ENCODE assay signal across 14 cellular contexts in the genomic region with DNA sequence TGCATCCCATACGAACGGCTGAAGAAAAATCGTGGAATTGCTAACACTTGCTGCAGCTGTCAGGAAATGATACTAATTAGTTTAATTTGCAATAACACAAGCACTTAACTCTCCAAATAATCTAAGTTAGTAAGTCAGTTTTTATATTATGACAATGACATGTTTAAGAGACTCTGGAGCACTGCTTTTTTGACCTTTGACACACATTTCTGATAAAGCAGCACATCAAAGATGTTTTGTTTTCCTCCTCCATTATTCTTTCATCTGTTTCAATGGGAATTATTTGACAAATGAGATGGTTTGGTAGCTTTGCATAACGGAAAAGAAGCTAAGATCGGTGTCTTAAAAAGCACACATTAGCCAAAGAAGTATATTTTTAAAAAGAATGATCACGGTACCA.
A peak's percentile ranks its signal among the peaks of the same experiment; 100 is the strongest.
DNase-seq lines count a peak whose midpoint lies in the region; ATAC-seq and TF ChIP-seq lines count a peak whose summit lies in the region.
"Had no signal": no experiment of that assay in that cellular context is flagged by ENCODE, and none has a peak within 500 bp of the region (broad histone marks: within the 10 kb centered on the region; RNA-seq: fewer than 3 reads in every experiment).

No MANE protein-coding gene starts in this region.

- H3K27me3 ChIP-seq in right cardiac atrium (ENCODE audit: control insufficient read depth, insufficient read depth): no peaks in the 10 kb centered on the region
- H3K27me3 ChIP-seq in vagina: no peaks in the 10 kb centered on the region
- H3K27me3 ChIP-seq: BLaER1 treated with 17β-estradiol and CSF1 and Interleukin-3, amounts not matched to agents 10 nM and 100 nM had no signal

- no peaks in the 10 kb centered on the region for H3K9me3 Mint-ChIP-seq in neural crest cell
- H3K9me3 Mint-ChIP-seq in activated T-cell treated with anti-CD3 and anti-CD28 coated beads, Interleukin-2, amount 50 U/mL, for 4 hours: no peaks in the 10 kb centered on the region
- H3K9me3 Mint-ChIP-seq: T-helper 2 cell treated with Interferon-gamma antibody and Interleukin-4, amounts not matched to agents 5 μg/mL and 100 μg/mL, for 36 hours had no signal

- no peak overlapping the region for H3K27ac ChIP-seq in right cardiac atrium (ENCODE audit: low read length)
- H3K27ac ChIP-seq in vagina: no peak overlapping the region
- H3K27ac ChIP-seq: BLaER1 treated with 17β-estradiol and CSF1 and Interleukin-3, amounts not matched to agents 10 nM and 100 nM had no signal

- TF ChIP-seq CTCF in epithelial cell of esophagus (IDR thresholded peaks at IDR 0.05; ENCODE audit: insufficient read depth, low read depth, low read length, missing control alignments) (no peak), neural crest cell (conservative IDR thresholded peaks at IDR 0.05) (no peak), vagina (IDR thresholded peaks at IDR 0.05) (no peak)

- H3K9me3 ChIP-seq in right cardiac atrium (ENCODE audit: control insufficient read depth, low read length) (no peaks in the 10 kb centered on the region), vagina (no peaks in the 10 kb centered on the region)
- H3K9me3 ChIP-seq: BLaER1 treated with 17β-estradiol and CSF1 and Interleukin-3, amounts not matched to agents 10 nM and 100 nM had no signal

- H3K4me1 Mint-ChIP-seq in neural crest cell: peaks cover 13% of the 10 kb centered on the region
- H3K4me1 Mint-ChIP-seq in activated T-cell treated with anti-CD3 and anti-CD28 coated beads, Interleukin-2, amount 50 U/mL, for 4 hours (ENCODE audit: low read depth): no peaks in the 10 kb centered on the region

- peak overlapping the region; percentile 70 for H3K4me3 ChIP-seq in right cardiac atrium (ENCODE audit: low read length)
- peak overlapping the region; percentile 20 for H3K4me3 ChIP-seq in epithelial cell of esophagus (ENCODE audit: low read length)
- peak overlapping the region; percentile 28 to 33 for H3K4me3 ChIP-seq in vagina
- H3K4me3 ChIP-seq: BLaER1 treated with 17β-estradiol and CSF1 and Interleukin-3, amounts not matched to agents 10 nM and 100 nM had no signal

- TF ChIP-seq POLR2A in vagina (IDR thresholded peaks at IDR 0.05): no peak

- H3K4me1 ChIP-seq in right cardiac atrium (ENCODE audit: control insufficient read depth, insufficient read depth, low read length) (no peaks in the 10 kb centered on the region), vagina (peaks cover 7% of the 10 kb centered on the region)
- H3K4me1 ChIP-seq: BLaER1 treated with 17β-estradiol and CSF1 and Interleukin-3, amounts not matched to agents 10 nM and 100 nM had no signal

- DNase-seq in right cardiac atrium (no peak), left ventricle myocardium superior (no peak), epithelial cell of esophagus (ENCODE audit: low read depth) (no peak), neural crest cell (ENCODE audit: low read depth, low spot score) (no peak), vagina (ENCODE audit: extremely low spot score in 2 of 2) (no peak)
- no peak for DNase-seq in activated T-cell treated with anti-CD3 and anti-CD28 coated beads, Interleukin-2, amount 50 U/mL, for 4 hours
- DNase-seq: activated CD8-positive, alpha-beta memory T cell treated with anti-CD3 and anti-CD28 coated beads, Interleukin-2, amount 50 U/mL, for 4 hours; GDM1; NK-92 treated with Interleukin-12 subunit alpha and Interleukin-12 subunit beta, amount 100 ng/mL, for 24 hours had no signal

- H3K27me3 Mint-ChIP-seq in neural crest cell (ENCODE audit: low read depth): no peaks in the 10 kb centered on the region
- peaks cover 4% of the 10 kb centered on the region for H3K27me3 Mint-ChIP-seq in activated T-cell treated with anti-CD3 and anti-CD28 coated beads, Interleukin-2, amount 50 U/mL, for 4 hours (ENCODE audit: low read depth)

- intact Hi-C loops in right cardiac atrium (cut with DNase I) (no loop called here), left ventricle myocardium superior (cut with micrococcal nuclease) (no loop called here), vagina (cut with DNase I) (no loop called here)

- no peaks in the 10 kb centered on the region for H3K36me3 Mint-ChIP-seq in neural crest cell (ENCODE audit: low read depth)
- no peaks in the 10 kb centered on the region for H3K36me3 Mint-ChIP-seq in activated T-cell treated with anti-CD3 and anti-CD28 coated beads, Interleukin-2, amount 50 U/mL, for 4 hours (ENCODE audit: insufficient read depth)

- 25% methylated on average over 6 of the region's 6 CpGs for WGBS in right cardiac atrium

- H3K36me3 ChIP-seq in vagina: no peaks in the 10 kb centered on the region
- H3K36me3 ChIP-seq: BLaER1 treated with 17β-estradiol and CSF1 and Interleukin-3, amounts not matched to agents 10 nM and 100 nM had no signal

- ATAC-seq in right cardiac atrium: no peak
- no peak for ATAC-seq in left ventricle myocardium superior
- ATAC-seq in activated T-cell treated with anti-CD3 and anti-CD28 coated beads, Interleukin-2, amount 50 U/mL, for 4 hours: no peak
- ATAC-seq in HG03342 (IDR thresholded peaks at IDR 0.05; ENCODE audit: unreplicated experiment): no peak
- ATAC-seq in GM21786 (IDR thresholded peaks at IDR 0.05; ENCODE audit: unreplicated experiment): no peak
- ATAC-seq: HCT116 had no signal

- peak overlapping the region; percentile 39 for H3K27ac Mint-ChIP-seq in neural crest cell (ENCODE audit: unreplicated experiment)
- H3K27ac Mint-ChIP-seq: T-helper 2 cell treated with Interferon-gamma antibody and Interleukin-4, amounts not matched to agents 5 μg/mL and 100 μg/mL, for 36 hours had no signal

- H3K4me3 Mint-ChIP-seq in neural crest cell: peak overlapping the region; percentile 31
- H3K4me3 Mint-ChIP-seq in activated T-cell treated with anti-CD3 and anti-CD28 coated beads, Interleukin-2, amount 50 U/mL, for 4 hours: no peak overlapping the region
- H3K4me3 Mint-ChIP-seq: T-helper 2 cell treated with Interferon-gamma antibody and Interleukin-4, amounts not matched to agents 5 μg/mL and 100 μg/mL, for 36 hours had no signal

Comparison
In these comparisons a context has a peak if more than half of its experiments do, and no peak if none do; other contexts are left out.
1. H3K4me3 ChIP-seq: peak in every context shown above with its lines; median percentile 70 in right cardiac atrium; 30 in vagina; 20 in epithelial cell of esophagus.